ENCODE assay signal across 18 cellular contexts in the genomic region with DNA sequence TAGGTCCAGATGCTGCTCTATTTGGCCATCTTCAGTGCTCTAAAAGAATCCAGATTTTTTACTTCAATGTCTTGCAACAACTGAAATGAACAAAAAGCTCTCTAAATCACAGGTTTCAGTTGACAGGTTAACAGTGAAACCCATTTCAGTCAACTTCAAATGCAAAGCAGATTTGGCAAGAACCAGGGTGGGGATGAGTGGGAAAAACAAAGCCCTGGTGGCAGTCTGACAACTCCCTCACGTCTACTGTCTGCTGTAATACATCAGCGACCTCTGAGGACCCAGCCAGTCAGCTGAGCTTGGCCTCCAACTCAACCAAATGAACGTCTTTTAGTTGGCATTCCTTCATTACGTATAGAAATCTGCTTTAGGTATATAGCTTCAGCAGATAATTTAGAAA.
"Had no signal": no experiment of that assay in that cellular context is flagged by ENCODE, and none has a peak within 500 bp of the region (broad histone marks: within the 10 kb centered on the region; RNA-seq: fewer than 3 reads in every experiment).

No MANE protein-coding gene starts in this region.

- H3K36me3 ChIP-seq: ascending aorta, cardiac muscle cell, left lung, thyroid gland had no signal

- H3K4me1 ChIP-seq: ascending aorta, left lung, parathyroid adenoma, thyroid gland had no signal

- H3K4me3 Mint-ChIP-seq: activated CD4-positive, alpha-beta memory T cell treated with anti-CD3 and anti-CD28 coated beads, Interleukin-2, amount 10 ng/mL, durations not matched to agents 7 days and 5 days; activated CD4-positive, alpha-beta T cell treated with anti-CD3 and anti-CD28 coated beads for 36 hours; activated naive CD8-positive, alpha-beta T cell treated with anti-CD3 and anti-CD28 coated beads, Interleukin-2, amount 10 ng/mL, durations not matched to agents 7 days and 5 days; stimulated activated effector memory CD8-positive, alpha-beta T cell treated with anti-CD3 and anti-CD28 coated beads, Interleukin-12 subunit alpha, Interleukin-12 subunit beta, amount 100 ng/mL, for 72 hours had no signal

- H3K9me3 ChIP-seq: ascending aorta, left lung, thyroid gland had no signal

- H3K79me2 ChIP-seq: parathyroid adenoma had no signal

- ATAC-seq: activated CD4-positive, alpha-beta T cell treated with anti-CD3 and anti-CD28 coated beads for 36 hours; left lung had no signal

- H3K9ac ChIP-seq: parathyroid adenoma had no signal

- H3K36me3 Mint-ChIP-seq: activated naive CD8-positive, alpha-beta T cell treated with anti-CD3 and anti-CD28 coated beads, Interleukin-2, amount 10 ng/mL, durations not matched to agents 7 days and 5 days; stimulated activated effector memory CD8-positive, alpha-beta T cell treated with anti-CD3 and anti-CD28 coated beads, Interleukin-12 subunit alpha, Interleukin-12 subunit beta, amount 100 ng/mL, for 72 hours had no signal

- H3K4me1 Mint-ChIP-seq: activated CD4-positive, alpha-beta memory T cell treated with anti-CD3 and anti-CD28 coated beads, Interleukin-2, amount 10 ng/mL, durations not matched to agents 7 days and 5 days; activated CD4-positive, alpha-beta T cell treated with anti-CD3 and anti-CD28 coated beads for 36 hours; activated naive CD8-positive, alpha-beta T cell treated with anti-CD3 and anti-CD28 coated beads, Interleukin-2, amount 10 ng/mL, durations not matched to agents 7 days and 5 days; stimulated activated effector memory CD8-positive, alpha-beta T cell treated with anti-CD3 and anti-CD28 coated beads, Interleukin-12 subunit alpha, Interleukin-12 subunit beta, amount 100 ng/mL, for 72 hours had no signal

- H3K27me3 ChIP-seq: ascending aorta, cardiac muscle cell, left lung, thyroid gland had no signal

- H3K27ac ChIP-seq: ascending aorta, cardiac muscle cell, left lung, parathyroid adenoma, thyroid gland, VCaP had no signal

- H3K27me3 Mint-ChIP-seq: activated CD4-positive, alpha-beta T cell treated with anti-CD3 and anti-CD28 coated beads for 36 hours had no signal

- H3K4me3 ChIP-seq: ascending aorta, cardiac muscle cell, left lung, smooth muscle cell, thyroid gland had no signal

- FAIRE-seq: urothelium cell line had no signal

- DNase-seq: activated CD4-positive, alpha-beta memory T cell treated with anti-CD3 and anti-CD28 coated beads, Interleukin-2, amount 10 ng/mL, durations not matched to agents 7 days and 5 days; activated gamma-delta T cell treated with Interleukin-2 at 50 U/mL for 16 hours; activated naive CD8-positive, alpha-beta T cell treated with anti-CD3 and anti-CD28 coated beads, Interleukin-2, amount 10 ng/mL, durations not matched to agents 7 days and 5 days; activated T-cell treated with anti-CD3 and anti-CD28 coated beads, Interleukin-2, amount 50 U/mL, for 48 hours; foreskin melanocyte; islet precursor cell; left lung; mesenchymal stem cell; retina had no signal

- H3K9me3 Mint-ChIP-seq: activated CD4-positive, alpha-beta memory T cell treated with anti-CD3 and anti-CD28 coated beads, Interleukin-2, amount 10 ng/mL, durations not matched to agents 7 days and 5 days; activated naive CD8-positive, alpha-beta T cell treated with anti-CD3 and anti-CD28 coated beads, Interleukin-2, amount 10 ng/mL, durations not matched to agents 7 days and 5 days; stimulated activated effector memory CD8-positive, alpha-beta T cell treated with anti-CD3 and anti-CD28 coated beads, Interleukin-12 subunit alpha, Interleukin-12 subunit beta, amount 100 ng/mL, for 72 hours had no signal

- H3K4me2 ChIP-seq: smooth muscle cell had no signal

- H2AFZ ChIP-seq: parathyroid adenoma had no signal

- H3K27ac Mint-ChIP-seq: activated CD4-positive, alpha-beta memory T cell treated with anti-CD3 and anti-CD28 coated beads, Interleukin-2, amount 10 ng/mL, durations not matched to agents 7 days and 5 days; activated CD4-positive, alpha-beta T cell treated with anti-CD3 and anti-CD28 coated beads for 36 hours; activated naive CD8-positive, alpha-beta T cell treated with anti-CD3 and anti-CD28 coated beads, Interleukin-2, amount 10 ng/mL, durations not matched to agents 7 days and 5 days; stimulated activated effector memory CD8-positive, alpha-beta T cell treated with anti-CD3 and anti-CD28 coated beads, Interleukin-12 subunit alpha, Interleukin-12 subunit beta, amount 100 ng/mL, for 72 hours had no signal
